9 cellular contexts compared by ENCODE assay signal in genomic region chr11:9615031-9615451, GRCh38. TPM values are rescaled to one million over a fixed set of nuclear protein-coding genes. Genes with fewer than 3 reads are reported as not detected.
DNase-seq lines count a peak whose midpoint lies in the region; ATAC-seq and TF ChIP-seq lines count a peak whose summit lies in the region.
"Had no signal": no experiment of that assay in that cellular context is flagged by ENCODE, and none has a peak within 500 bp of the region (broad histone marks: within the 10 kb centered on the region; RNA-seq: fewer than 3 reads in every experiment).

No MANE protein-coding gene starts in this region.

- H3K9me3 ChIP-seq in thyroid gland, result no peaks in the 10 kb centered on the region

- 76 to 87% methylated on average over 2 of the region's 2 CpGs for WGBS in thyroid gland, 2 donors

- H3K4me3 ChIP-seq in thyroid gland (replicated peaks in 1 of 3), result no peak overlapping the region

- no peak for DNase-seq in activated CD4-positive, alpha-beta T cell treated with anti-CD3 and anti-CD28 coated beads, Interleukin-2, amount 10 ng/mL, durations not matched to agents 7 days and 5 days
- DNase-seq in activated CD4-positive, alpha-beta T cell treated with anti-CD3 and anti-CD28 coated beads, Interleukin-2, amount 50 U/mL, for 1 hour, result no peak
- DNase-seq in NCI-H526 (lab: John Stamatoyannopoulos, UW) (peak; percentile 16 to 62), foreskin keratinocyte (no peak), thyroid gland (no peak), dedifferentiated amniotic fluid mesenchymal stem cell (ENCODE audit: extremely low spot score) (no peak), NCI-H774 (lab: John Stamatoyannopoulos, UW) (no peak)

- peaks cover 31% of the 10 kb centered on the region for H3K4me1 Mint-ChIP-seq in activated CD4-positive, alpha-beta T cell treated with anti-CD3 and anti-CD28 coated beads, Interleukin-2, amount 10 ng/mL, durations not matched to agents 7 days and 5 days

- ATAC-seq in HG02610 (IDR thresholded peaks at IDR 0.05; ENCODE audit: unreplicated experiment), result peak; percentile 59
- no peak for ATAC-seq in foreskin keratinocyte

- no peaks in the 10 kb centered on the region for H3K27me3 ChIP-seq in foreskin keratinocyte
- no peaks in the 10 kb centered on the region for H3K27me3 ChIP-seq in thyroid gland

- no peaks in the 10 kb centered on the region for H3K9me3 Mint-ChIP-seq in activated CD4-positive, alpha-beta T cell treated with anti-CD3 and anti-CD28 coated beads, Interleukin-2, amount 10 ng/mL, durations not matched to agents 7 days and 5 days

- H3K4me1 ChIP-seq in foreskin keratinocyte (peaks cover 10% of the 10 kb centered on the region), thyroid gland (peaks cover 9 to 24% of the 10 kb centered on the region in 2 donors)

- no peak for TF ChIP-seq POLR2A in thyroid gland (IDR thresholded peaks at IDR 0.05)

- no peaks in the 10 kb centered on the region for H3K36me3 ChIP-seq in thyroid gland

- intact Hi-C loops in thyroid gland (cut with DNase I), result loop anchor here (10.0 kb wide), 1 partner anchor 50 kb away; the partner anchor contains the start of gene SWAP70

- POLR2A ChIA-PET in activated CD4-positive, alpha-beta T cell treated with anti-CD3 and anti-CD28 coated beads, Interleukin-2, amount 10 ng/mL, durations not matched to agents 7 days and 5 days (lab: Charles Lee), result no interaction called here

- no peak overlapping the region for H3K27ac Mint-ChIP-seq in activated CD4-positive, alpha-beta T cell treated with anti-CD3 and anti-CD28 coated beads, Interleukin-2, amount 10 ng/mL, durations not matched to agents 7 days and 5 days

- H3K27ac ChIP-seq in foreskin keratinocyte (peak overlapping the region; percentile 92), thyroid gland (peak overlapping the region in 2 of 3 donors; percentile 99 to 100)
- H3K27ac ChIP-seq: C4-2B had no signal

- H3K27me3 Mint-ChIP-seq in activated CD4-positive, alpha-beta T cell treated with anti-CD3 and anti-CD28 coated beads, Interleukin-2, amount 10 ng/mL, durations not matched to agents 7 days and 5 days, result peaks cover 2% of the 10 kb centered on the region

- peak overlapping the region; percentile 81 for H3K4me3 Mint-ChIP-seq in activated CD4-positive, alpha-beta T cell treated with anti-CD3 and anti-CD28 coated beads, Interleukin-2, amount 10 ng/mL, durations not matched to agents 7 days and 5 days

- CTCF ChIA-PET in activated CD4-positive, alpha-beta T cell treated with anti-CD3 and anti-CD28 coated beads, Interleukin-2, amount 10 ng/mL, durations not matched to agents 7 days and 5 days (lab: Charles Lee), result no interaction called here

- peaks cover 2% of the 10 kb centered on the region for H3K36me3 Mint-ChIP-seq in activated CD4-positive, alpha-beta T cell treated with anti-CD3 and anti-CD28 coated beads, Interleukin-2, amount 10 ng/mL, durations not matched to agents 7 days and 5 days (ENCODE audit: low read depth)

- TF ChIP-seq CTCF in foreskin keratinocyte (conservative IDR thresholded peaks at IDR 0.05), result no peak
- TF ChIP-seq CTCF in thyroid gland (IDR thresholded peaks at IDR 0.05), result no peak

RNA-seq across cellular contexts. Expression of gene WEE1, which starts 41.6 kb away (rescaled TPM):
- total RNA-seq in activated CD4-positive, alpha-beta T cell treated with anti-CD3 and anti-CD28 coated beads, Interleukin-2, amount 10 ng/mL, durations not matched to agents 7 days and 5 days, result 10 to 100 TPM; 60.5 to 64.2 TPM
- total RNA-seq in foreskin keratinocyte (39.6 and 43.6 TPM in 2 replicates), thyroid gland (10 to 100 TPM; 29.6 to 35.6 (median 32.5) TPM)
- 10.3 and 14.2 TPM in 2 replicates for polyA plus RNA-seq in foreskin keratinocyte

RNA-seq across cellular contexts. Expression of gene SWAP70, which starts 48.8 kb away (rescaled TPM):
- 10 to 100 TPM in 1 of 2 experiments, 1 to 10 TPM in 1; 9.0 to 10.3 TPM for total RNA-seq in activated CD4-positive, alpha-beta T cell treated with anti-CD3 and anti-CD28 coated beads, Interleukin-2, amount 10 ng/mL, durations not matched to agents 7 days and 5 days
- total RNA-seq in foreskin keratinocyte (31.5 and 31.7 TPM in 2 replicates), thyroid gland (10 to 100 TPM; 29.7 to 53.6 (median 38.8) TPM)
- polyA plus RNA-seq in foreskin keratinocyte, result 9.5 and 10.6 TPM in 2 replicates

Comparison
In these comparisons a context has a peak if more than half of its experiments do, and no peak if none do; other contexts are left out.
1. DNase-seq: peak in NCI-H526 (2 of 2); none in activated CD4-positive, alpha-beta T cell treated with anti-CD3 and anti-CD28 coated beads, Interleukin-2, amount 10 ng/mL, durations not matched to agents 7 days and 5 days (single experiment), activated CD4-positive, alpha-beta T cell treated with anti-CD3 and anti-CD28 coated beads, Interleukin-2, amount 50 U/mL, for 1 hour (single experiment), foreskin keratinocyte (0 of 2), thyroid gland (0 of 2), dedifferentiated amniotic fluid mesenchymal stem cell (single experiment) and NCI-H774 (single experiment).